In genomic region chr7:114085592-114086490, GRCh38 we compare ENCODE assay signal across 7 cellular contexts.
DNase-seq lines count a peak whose midpoint lies in the region; ATAC-seq and TF ChIP-seq lines count a peak whose summit lies in the region.

No MANE protein-coding gene starts in this region.

- H3K36me3 Mint-ChIP-seq in activated naive CD8-positive, alpha-beta T cell treated with anti-CD3 and anti-CD28 coated beads, Interleukin-2, amount 10 ng/mL, durations not matched to agents 7 days and 5 days: peaks cover 2% of the 10 kb centered on the region
- no peaks in the 10 kb centered on the region for H3K36me3 Mint-ChIP-seq in glutamatergic neuron (ENCODE audit: unreplicated experiment)

- POLR2A ChIA-PET in activated naive CD8-positive, alpha-beta T cell treated with anti-CD3 and anti-CD28 coated beads, Interleukin-2, amount 10 ng/mL, durations not matched to agents 7 days and 5 days (lab: Charles Lee): no interaction called here

- H3K36me3 ChIP-seq in GM06990 (ENCODE audit: control insufficient read depth, insufficient read depth, low read length): no peaks in the 10 kb centered on the region

- no peaks in the 10 kb centered on the region for H3K9me3 Mint-ChIP-seq in activated naive CD8-positive, alpha-beta T cell treated with anti-CD3 and anti-CD28 coated beads, Interleukin-2, amount 10 ng/mL, durations not matched to agents 7 days and 5 days
- H3K9me3 Mint-ChIP-seq in glutamatergic neuron (ENCODE audit: unreplicated experiment): peaks cover 16% of the 10 kb centered on the region

- peaks cover 80% of the 10 kb centered on the region for H3K27me3 Mint-ChIP-seq in activated naive CD8-positive, alpha-beta T cell treated with anti-CD3 and anti-CD28 coated beads, Interleukin-2, amount 10 ng/mL, durations not matched to agents 7 days and 5 days
- H3K27me3 Mint-ChIP-seq in glutamatergic neuron (ENCODE audit: unreplicated experiment): peaks cover 18% of the 10 kb centered on the region

- H3K4me1 Mint-ChIP-seq in activated naive CD8-positive, alpha-beta T cell treated with anti-CD3 and anti-CD28 coated beads, Interleukin-2, amount 10 ng/mL, durations not matched to agents 7 days and 5 days: peaks cover 26% of the 10 kb centered on the region
- H3K4me1 Mint-ChIP-seq in glutamatergic neuron (ENCODE audit: low read depth, unreplicated experiment): peaks cover 20% of the 10 kb centered on the region

- H3K27ac Mint-ChIP-seq in activated naive CD8-positive, alpha-beta T cell treated with anti-CD3 and anti-CD28 coated beads, Interleukin-2, amount 10 ng/mL, durations not matched to agents 7 days and 5 days: peak overlapping the region; percentile 61
- H3K27ac Mint-ChIP-seq in glutamatergic neuron (ENCODE audit: unreplicated experiment): peak overlapping the region; percentile 94

- peak; percentile 34 for ATAC-seq in HG02870 (IDR thresholded peaks at IDR 0.05; ENCODE audit: unreplicated experiment)
- ATAC-seq in activated naive CD8-positive, alpha-beta T cell treated with anti-CD3 and anti-CD28 coated beads, Interleukin-2, amount 10 ng/mL, durations not matched to agents 7 days and 5 days (ENCODE audit: low read depth): peak; percentile 46
- ATAC-seq in GM18873 (IDR thresholded peaks at IDR 0.05; ENCODE audit: low FRiP score, unreplicated experiment): no peak

- H3K4me3 Mint-ChIP-seq in activated naive CD8-positive, alpha-beta T cell treated with anti-CD3 and anti-CD28 coated beads, Interleukin-2, amount 10 ng/mL, durations not matched to agents 7 days and 5 days: peak overlapping the region; percentile 84
- peak overlapping the region; percentile 91 for H3K4me3 Mint-ChIP-seq in glutamatergic neuron (ENCODE audit: unreplicated experiment)

- TF ChIP-seq CTCF in GM06990 (IDR thresholded peaks at IDR 0.05; ENCODE audit: insufficient read depth, low read length, poor library complexity, severe bottlenecking) (no peak), glutamatergic neuron (IDR thresholded peaks at IDR 0.05; ENCODE audit: partially characterized antibody, unreplicated experiment) (no peak)

- DNase-seq in GM06990 (ENCODE audit: extremely low read depth, insufficient read length) (peak; percentile 73), NCI-H524 treated with DMSO at 0.1 percent for 48 hours (lab: John Stamatoyannopoulos, UW) (peak; percentile 60), glutamatergic neuron (peak; percentile 75), non-pigmented ciliary epithelial cell (ENCODE audit: low read depth) (peak; percentile 49)
- DNase-seq in activated naive CD8-positive, alpha-beta T cell treated with anti-CD3 and anti-CD28 coated beads, Interleukin-2, amount 10 ng/mL, durations not matched to agents 7 days and 5 days: peak; percentile 62

- peak overlapping the region; percentile 66 for H3K4me3 ChIP-seq in GM06990 (replicated peaks; ENCODE audit: low read depth, low read length)

- H3K27me3 ChIP-seq in GM06990 (replicated peaks; ENCODE audit: control insufficient read depth, insufficient read depth, low read length): no peaks in the 10 kb centered on the region; the same call in 1 of the 2 replicates
